In genomic region chr7:139635521-139636240, GRCh38 we compare ENCODE assay signal across 9 cellular contexts.
DNase-seq lines count a peak whose midpoint lies in the region; ATAC-seq, FAIRE-seq and TF ChIP-seq lines count a peak whose summit lies in the region.
"Had no signal": no experiment of that assay in that cellular context is flagged by ENCODE, and none has a peak within 500 bp of the region (broad histone marks: within the 10 kb centered on the region; RNA-seq: fewer than 3 reads in every experiment).

No MANE protein-coding gene starts in this region.

- POLR2A ChIA-PET in activated CD4-positive, alpha-beta memory T cell treated with anti-CD3 and anti-CD28 coated beads for 36 hours (lab: Charles Lee) = interaction anchor here (0.9 to 1.2 kb wide), 3 partner anchors 11 to 19 kb away, joined by 3 read pairs; no protein-coding TSS in a partner anchor

- no peaks in the 10 kb centered on the region for H3K27me3 Mint-ChIP-seq in IgD-negative memory B cell
- no peaks in the 10 kb centered on the region for H3K27me3 Mint-ChIP-seq in activated CD4-positive, alpha-beta memory T cell treated with anti-CD3 and anti-CD28 coated beads for 36 hours
- H3K27me3 Mint-ChIP-seq in central memory CD8-positive, alpha-beta T cell = no peaks in the 10 kb centered on the region

- H3K27ac Mint-ChIP-seq in IgD-negative memory B cell = peak overlapping the region in 2 of 3 donors; percentile 33 to 91
- peak overlapping the region; percentile 63 for H3K27ac Mint-ChIP-seq in activated CD4-positive, alpha-beta memory T cell treated with anti-CD3 and anti-CD28 coated beads for 36 hours
- peak overlapping the region; percentile 73 for H3K27ac Mint-ChIP-seq in central memory CD8-positive, alpha-beta T cell (ENCODE audit: low read depth)

- no peak for FAIRE-seq in GM12892 (lab: Jason Lieb, UNC)
- FAIRE-seq: bronchial epithelial cell had no signal

- H3K36me3 Mint-ChIP-seq in IgD-negative memory B cell = peaks cover 14% of the 10 kb centered on the region
- H3K36me3 Mint-ChIP-seq in activated CD4-positive, alpha-beta memory T cell treated with anti-CD3 and anti-CD28 coated beads for 36 hours = peaks cover 3% of the 10 kb centered on the region
- peaks cover 8% of the 10 kb centered on the region for H3K36me3 Mint-ChIP-seq in central memory CD8-positive, alpha-beta T cell (ENCODE audit: insufficient read depth)

- CTCF ChIA-PET in activated CD4-positive, alpha-beta memory T cell treated with anti-CD3 and anti-CD28 coated beads for 36 hours (lab: Charles Lee) = interaction anchor here (1.2 to 2.4 kb wide), 2 partner anchors 10 to 17 kb away, joined by 3 to 18 read pairs; no protein-coding TSS in a partner anchor

- TF ChIP-seq POLR2A in GM12892 (IDR thresholded peaks at IDR 0.05; ENCODE audit: low read depth, low read length) = no peak

- no peaks in the 10 kb centered on the region for H3K9me3 Mint-ChIP-seq in IgD-negative memory B cell
- H3K9me3 Mint-ChIP-seq in activated CD4-positive, alpha-beta memory T cell treated with anti-CD3 and anti-CD28 coated beads for 36 hours = no peaks in the 10 kb centered on the region
- H3K9me3 Mint-ChIP-seq in central memory CD8-positive, alpha-beta T cell = no peaks in the 10 kb centered on the region

- H3K4me3 Mint-ChIP-seq in IgD-negative memory B cell = no peak overlapping the region
- H3K4me3 Mint-ChIP-seq in activated CD4-positive, alpha-beta memory T cell treated with anti-CD3 and anti-CD28 coated beads for 36 hours = peak overlapping the region; percentile 42
- H3K4me3 Mint-ChIP-seq in central memory CD8-positive, alpha-beta T cell = peak overlapping the region; percentile 3

- peak; percentile 76 for ATAC-seq in central memory CD8-positive, alpha-beta T cell (replicated peaks; ENCODE audit: extremely low read depth, poor library complexity, severe bottlenecking)

- peak; percentile 72 for DNase-seq in activated CD4-positive, alpha-beta memory T cell treated with anti-CD3 and anti-CD28 coated beads for 36 hours
- DNase-seq in central memory CD8-positive, alpha-beta T cell (ENCODE audit: low spot score in 2 of 2) = peak in 1 of 2 donors; percentile 15
- peak; percentile 67 for DNase-seq in stimulated activated CD4-positive, alpha-beta T cell treated with anti-CD3 and anti-CD28 coated beads, Interleukin-4, amount 100 ng/mL, for 24 hours
- DNase-seq in 8988T = no peak
- no peak for DNase-seq in GM12892 (ENCODE audit: insufficient read length)
- DNase-seq in AG08395 (ENCODE audit: low spot score) = no peak
- no peak for DNase-seq in NCI-H69 (lab: John Stamatoyannopoulos, UW)

- intact Hi-C loops in activated CD4-positive, alpha-beta memory T cell treated with anti-CD3 and anti-CD28 coated beads for 36 hours (cut with micrococcal nuclease) = no loop called here

- H3K4me1 Mint-ChIP-seq in IgD-negative memory B cell = peaks cover 4 to 14% (median 9%) of the 10 kb centered on the region in 3 donors
- peaks cover 26% of the 10 kb centered on the region for H3K4me1 Mint-ChIP-seq in activated CD4-positive, alpha-beta memory T cell treated with anti-CD3 and anti-CD28 coated beads for 36 hours (ENCODE audit: low read depth)
- H3K4me1 Mint-ChIP-seq in central memory CD8-positive, alpha-beta T cell = peaks cover 13% of the 10 kb centered on the region

Comparison
In these comparisons a context has a peak if more than half of its experiments do, and no peak if none do; other contexts are left out.
1. H3K4me3 Mint-ChIP-seq: peak in activated CD4-positive, alpha-beta memory T cell treated with anti-CD3 and anti-CD28 coated beads for 36 hours (single experiment) and central memory CD8-positive, alpha-beta T cell (single experiment); none in IgD-negative memory B cell (0 of 4).
2. DNase-seq: peak in activated CD4-positive, alpha-beta memory T cell treated with anti-CD3 and anti-CD28 coated beads for 36 hours (single experiment) and stimulated activated CD4-positive, alpha-beta T cell treated with anti-CD3 and anti-CD28 coated beads, Interleukin-4, amount 100 ng/mL, for 24 hours (single experiment); none in 8988T (single experiment), GM12892 (single experiment), AG08395 (single experiment) and NCI-H69 (single experiment).
3. Peak in every context shown above with its lines, with median percentiles within 50 percentile points of each other: H3K27ac Mint-ChIP-seq.